In the genomic region with DNA sequence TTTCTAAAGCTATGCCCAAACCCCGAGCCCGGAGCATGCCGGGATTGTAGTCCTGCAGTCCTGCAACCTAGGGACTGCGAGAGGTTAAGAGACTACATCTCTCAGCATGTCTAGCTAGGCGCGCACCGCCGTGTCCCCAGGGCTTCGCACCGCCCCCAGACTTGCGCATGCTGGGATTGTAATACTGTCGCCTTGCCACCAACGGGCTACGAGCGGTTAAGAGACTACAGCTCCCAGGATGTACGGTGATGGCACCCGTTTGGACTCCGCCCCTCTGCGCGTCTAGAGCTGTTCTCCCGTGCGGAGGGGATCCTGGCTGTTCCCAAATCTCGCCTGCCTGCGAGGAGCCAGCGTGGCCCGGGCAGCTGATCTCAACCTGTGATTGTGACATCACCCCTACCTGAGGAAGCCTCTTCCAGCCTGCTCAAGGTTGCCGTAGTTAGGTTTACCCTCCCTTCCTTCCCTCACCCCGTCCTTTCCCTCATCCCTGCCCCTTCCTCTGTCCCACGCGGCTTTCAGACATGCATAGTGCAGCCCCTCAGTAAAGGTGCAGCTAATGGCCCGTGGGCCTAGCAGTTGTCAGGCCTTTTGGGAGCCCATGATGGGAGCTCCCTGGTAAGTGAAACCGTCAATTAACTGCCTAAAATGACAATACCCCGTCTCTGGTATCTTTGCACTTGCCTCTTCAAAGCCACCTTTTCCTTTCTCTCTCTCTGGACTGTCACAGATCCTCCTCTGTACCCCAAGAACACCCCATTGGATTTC, we compare ENCODE assay signal across 9 cellular contexts. TPM values are rescaled to one million over a fixed set of nuclear protein-coding genes. Genes with fewer than 3 reads are reported as not detected.
DNase-seq lines count a peak whose midpoint lies in the region; ATAC-seq, FAIRE-seq and TF ChIP-seq lines count a peak whose summit lies in the region.
"Had no signal": no experiment of that assay in that cellular context is flagged by ENCODE, and none has a peak within 500 bp of the region (broad histone marks: within the 10 kb centered on the region; RNA-seq: fewer than 3 reads in every experiment).

No MANE protein-coding gene starts in this region.

- H4K20me1 ChIP-seq in HepG2 (ENCODE audit: insufficient read depth, low read length): no peaks in the 10 kb centered on the region

- TF ChIP-seq CTCF in liver (IDR thresholded peaks at IDR 0.05; ENCODE audit: low read depth, low read length, missing input control) (peak; percentile 42), HepG2 (CRISPR knock-in tag; IDR thresholded peaks at IDR 0.05) (no peak)

- POLR2A ChIA-PET in HepG2 (lab: Yijun Ruan, JAX): no interaction called here

- no peaks in the 10 kb centered on the region for H3K79me2 ChIP-seq in HepG2 (ENCODE audit: insufficient read depth, low read length)

- H3K36me3 ChIP-seq in liver (ENCODE audit: control insufficient read depth in 4 of 4, insufficient read depth in 3 of 4, low read depth in 1 of 4, low read length in 3 of 4): no peaks in the 10 kb centered on the region
- no peaks in the 10 kb centered on the region for H3K36me3 ChIP-seq in HepG2 (replicated peaks in 1 of 2; ENCODE audit: control insufficient read depth in 1 of 2, insufficient read depth in 2 of 2, low read length in 2 of 2)

- no peak for TF ChIP-seq POLR2A in HepG2 (IDR thresholded peaks at IDR 0.05; ENCODE audit: insufficient read depth in 1 of 2, low read depth in 2 of 2, low read length in 2 of 2)

- TF ChIP-seq EP300 in HepG2 (IDR thresholded peaks at IDR 0.05; ENCODE audit: low read depth in 2 of 2, low read length in 2 of 2) (no peak), HepG2 (CRISPR knock-in tag; IDR thresholded peaks at IDR 0.05; ENCODE audit: borderline replicate concordance) (no peak)

- H3K27ac ChIP-seq in liver (ENCODE audit: low read depth in 1 of 2, low read length in 2 of 2): peak overlapping the region; percentile 70 to 88
- no peak overlapping the region for H3K27ac ChIP-seq in HepG2 (ENCODE audit: extremely low read length, insufficient read depth, low read length)

- BruUV-seq in HepG2 (replicated peaks; lab: Mats Ljungman, UMichigan): no TSS peak

- CTCF ChIA-PET in HepG2 (lab: Yijun Ruan, JAX; ENCODE audit: low intra/inter-chr PET ratio, low total read pairs): no interaction called here

- DNase-seq in HepG2 (ENCODE audit: low spot score): no peak
- peak; percentile 96 for DNase-seq in NCI-H2196 treated with DMSO at 0.1 percent for 48 hours (lab: John Stamatoyannopoulos, UW; ENCODE audit: unreplicated experiment)
- DNase-seq in activated CD4-positive, alpha-beta T cell treated with anti-CD3 and anti-CD28 coated beads, Interleukin-2, amount 50 U/mL, for 4 hours: peak; percentile 94
- DNase-seq in dermis microvascular lymphatic vessel endothelial cell (ENCODE audit: low read depth in 2 of 2): peak; percentile 48 to 66
- peak; percentile 93 for DNase-seq in mesenteric fat pad (ENCODE audit: low spot score)
- peak; percentile 89 for DNase-seq in stimulated activated CD8-positive, alpha-beta memory T cell treated with anti-CD3 and anti-CD28 coated beads, Interleukin-4, amount 100 ng/mL, for 24 hours (ENCODE audit: low read depth)

- ATAC-seq in HepG2 (no peak), HG03045 (IDR thresholded peaks at IDR 0.05; ENCODE audit: unreplicated experiment) (peak; percentile 99)

- H3K4me1 ChIP-seq in liver (ENCODE audit: control insufficient read depth in 4 of 4, insufficient read depth in 4 of 4, low read length in 3 of 4) (peaks cover 0 to 11% (median 4%) of the 10 kb centered on the region in 4 donors), HepG2 (ENCODE audit: insufficient read depth, low read length) (no peaks in the 10 kb centered on the region)

- no peaks in the 10 kb centered on the region for H3K9me3 ChIP-seq in liver (ENCODE audit: control insufficient read depth in 4 of 4, low read length in 3 of 4)
- peaks cover 70% of the 10 kb centered on the region for H3K9me3 ChIP-seq in HepG2 (ENCODE audit: low read length)

- H3K9ac ChIP-seq in liver (ENCODE audit: low read depth in 1 of 2, low read length in 2 of 2): peak overlapping the region; percentile 31 to 61
- H3K9ac ChIP-seq in HepG2 (ENCODE audit: insufficient read depth, low read depth, low read length): no peak overlapping the region

- intact Hi-C loops in HepG2 (cut with micrococcal nuclease; ENCODE audit: unreplicated experiment): no loop called here

- no peaks in the 10 kb centered on the region for H3K27me3 ChIP-seq in liver (ENCODE audit: control insufficient read depth in 4 of 4, insufficient read depth in 4 of 4, low read length in 3 of 4)
- no peaks in the 10 kb centered on the region for H3K27me3 ChIP-seq in HepG2 (ENCODE audit: control insufficient read depth in 1 of 2, insufficient read depth in 2 of 2, low read length in 2 of 2)

- no peak for FAIRE-seq in HepG2 (lab: Jason Lieb, UNC)
- FAIRE-seq: G401.6 had no signal

- no peak overlapping the region for H2AFZ ChIP-seq in HepG2 (ENCODE audit: low read length)

- in situ Hi-C loops in HepG2 (cut with HindIII; ENCODE audit: extremely low pct_ligation_motif_present, low pct_unique_long_range_greater_than_20kb): no loop called here

- no peak overlapping the region for H3K4me2 ChIP-seq in HepG2 (ENCODE audit: low read depth, low read length)

- TF ChIP-seq RAD21 in liver (IDR thresholded peaks at IDR 0.05) (peak; percentile 24 to 50), HepG2 (CRISPR knock-in tag; IDR thresholded peaks at IDR 0.05) (no peak)

- peak overlapping the region; percentile 60 to 96 (median 78) for H3K4me3 ChIP-seq in liver (ENCODE audit: low read depth in 1 of 3, low read length in 3 of 3)
- H3K4me3 ChIP-seq in HepG2 (replicated peaks in 1 of 3; ENCODE audit: insufficient read depth in 1 of 3, low read depth in 2 of 3, low read length in 3 of 3): no peak overlapping the region

- WGBS in liver: 2% methylated on average over 33 of the region's 33 CpGs
- 47% methylated on average over 23 of the region's 33 CpGs for WGBS in HepG2 (ENCODE audit: low lambda C conversion rate)

TF ChIP-seq in liver, 16 proteins besides CTCF, POLR2A, EP300 and RAD21 (continues in another document):
- peak; percentile 68 for TF ChIP-seq NR2F2 (IDR thresholded peaks at IDR 0.05)
- peak; percentile 88 for TF ChIP-seq MAX (IDR thresholded peaks at IDR 0.05)
- TF ChIP-seq HNF4G (IDR thresholded peaks at IDR 0.05): no peak
- peak; percentile 95 for TF ChIP-seq YY1 (IDR thresholded peaks at IDR 0.05)
- TF ChIP-seq EGR1 (IDR thresholded peaks at IDR 0.05; ENCODE audit: low read depth in 2 of 2): peak; percentile 57 to 64

TF ChIP-seq in HepG2, 621 proteins besides CTCF, POLR2A, EP300 and RAD21 (continues in another document):
- TF ChIP-seq, protein P1, sequence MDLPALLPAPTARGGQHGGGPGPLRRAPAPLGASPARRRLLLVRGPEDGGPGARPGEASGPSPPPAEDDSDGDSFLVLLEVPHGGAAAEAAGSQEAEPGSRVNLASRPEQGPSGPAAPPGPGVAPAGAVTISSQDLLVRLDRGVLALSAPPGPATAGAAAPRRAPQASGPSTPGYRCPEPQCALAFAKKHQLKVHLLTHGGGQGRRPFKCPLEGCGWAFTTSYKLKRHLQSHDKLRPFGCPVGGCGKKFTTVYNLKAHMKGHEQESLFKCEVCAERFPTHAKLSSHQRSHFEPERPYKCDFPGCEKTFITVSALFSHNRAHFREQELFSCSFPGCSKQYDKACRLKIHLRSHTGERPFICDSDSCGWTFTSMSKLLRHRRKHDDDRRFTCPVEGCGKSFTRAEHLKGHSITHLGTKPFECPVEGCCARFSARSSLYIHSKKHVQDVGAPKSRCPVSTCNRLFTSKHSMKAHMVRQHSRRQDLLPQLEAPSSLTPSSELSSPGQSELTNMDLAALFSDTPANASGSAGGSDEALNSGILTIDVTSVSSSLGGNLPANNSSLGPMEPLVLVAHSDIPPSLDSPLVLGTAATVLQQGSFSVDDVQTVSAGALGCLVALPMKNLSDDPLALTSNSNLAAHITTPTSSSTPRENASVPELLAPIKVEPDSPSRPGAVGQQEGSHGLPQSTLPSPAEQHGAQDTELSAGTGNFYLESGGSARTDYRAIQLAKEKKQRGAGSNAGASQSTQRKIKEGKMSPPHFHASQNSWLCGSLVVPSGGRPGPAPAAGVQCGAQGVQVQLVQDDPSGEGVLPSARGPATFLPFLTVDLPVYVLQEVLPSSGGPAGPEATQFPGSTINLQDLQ (CRISPR knock-in tag; IDR thresholded peaks at IDR 0.05): no peak
- TF ChIP-seq MAX (IDR thresholded peaks at IDR 0.05): no peak
- TF ChIP-seq KDM5A (IDR thresholded peaks at IDR 0.05; ENCODE audit: borderline replicate concordance, low read length): no peak
- TF ChIP-seq SIX1 (CRISPR knock-in tag; IDR thresholded peaks at IDR 0.05; ENCODE audit: borderline replicate concordance): no peak

RNA-seq across cellular contexts. Expression of gene ZNF736, which starts 6.3 kb away (rescaled TPM):
- total RNA-seq in liver (1 to 10 TPM; 8.2 to 9.5 TPM), HepG2 (2016; rRNA removed; fragmentation: Illumina TruSeq; extraction: Trizol) (not detected in 2 replicates), dermis microvascular lymphatic vessel endothelial cell (6.8 and 8.5 TPM in 2 replicates), mesenteric fat pad (11.6 TPM)
- polyA plus RNA-seq in liver (1 to 10 TPM; 1.1 to 2.4 TPM), HepG2 (2011; rRNA removed) (not detected in 2 replicates)
- total RNA-seq in HepG2 (2016; cell fraction: cytosol; rRNA removed; fragmentation: Illumina TruSeq; extraction: Trizol; ENCODE audit: low read depth): not detected in 2 replicates
- total RNA-seq in HepG2 (2016; cell fraction: insoluble cytoplasmic fraction; rRNA removed; fragmentation: Illumina TruSeq; extraction: Trizol): not detected in 2 replicates
- total RNA-seq in HepG2 (2016; cell fraction: membrane; rRNA removed; fragmentation: Illumina TruSeq; extraction: Trizol): not detected in 2 replicates
- not detected in 2 replicates for total RNA-seq in HepG2 (2016; cell fraction: nucleus; rRNA removed; fragmentation: Illumina TruSeq; extraction: Trizol)
- not detected in 2 replicates for polyA plus RNA-seq in HepG2 (2011; cell fraction: cytosol; rRNA removed)
- polyA plus RNA-seq in HepG2 (2011; cell fraction: nucleus; rRNA removed): not detected in 2 replicates
- polyA plus RNA-seq in HepG2 (2012): not detected in 2 replicates
- not detected in 2 replicates for polyA plus RNA-seq in HepG2 (2016; cell fraction: cytosol; fragmentation: Illumina TruSeq; extraction: Trizol; ENCODE audit: low read depth)
- not detected in 2 replicates for polyA plus RNA-seq in HepG2 (2016; cell fraction: insoluble cytoplasmic fraction; fragmentation: Illumina TruSeq; extraction: Trizol; ENCODE audit: low read depth)
- polyA plus RNA-seq in HepG2 (2016; cell fraction: membrane; fragmentation: Illumina TruSeq; extraction: Trizol; ENCODE audit: low read depth): not detected in 2 replicates
- polyA plus RNA-seq in HepG2 (2016; cell fraction: nucleus; fragmentation: Illumina TruSeq; extraction: Trizol; ENCODE audit: insufficient read depth, low read depth): not detected in 2 replicates
- polyA minus RNA-seq in HepG2 (2011; rRNA and poly(A)+ RNA removed; ENCODE audit: low replicate concordance): 0.12 TPM in 1 of 2 replicates, not detected in the other
- not detected in 2 replicates for polyA minus RNA-seq in HepG2 (2011; cell fraction: cytosol; rRNA and poly(A)+ RNA removed)
- polyA minus RNA-seq in HepG2 (2011; cell fraction: nucleus; rRNA and poly(A)+ RNA removed): not detected in 2 replicates

Comparison
In these comparisons a context has a peak if more than half of its experiments do, and no peak if none do; other contexts are left out.
1. H3K4me3 ChIP-seq: peak in liver (3 of 3); none in HepG2 (0 of 3).